Comparison of ENCODE assay signal across 18 cellular contexts in the genomic region with DNA sequence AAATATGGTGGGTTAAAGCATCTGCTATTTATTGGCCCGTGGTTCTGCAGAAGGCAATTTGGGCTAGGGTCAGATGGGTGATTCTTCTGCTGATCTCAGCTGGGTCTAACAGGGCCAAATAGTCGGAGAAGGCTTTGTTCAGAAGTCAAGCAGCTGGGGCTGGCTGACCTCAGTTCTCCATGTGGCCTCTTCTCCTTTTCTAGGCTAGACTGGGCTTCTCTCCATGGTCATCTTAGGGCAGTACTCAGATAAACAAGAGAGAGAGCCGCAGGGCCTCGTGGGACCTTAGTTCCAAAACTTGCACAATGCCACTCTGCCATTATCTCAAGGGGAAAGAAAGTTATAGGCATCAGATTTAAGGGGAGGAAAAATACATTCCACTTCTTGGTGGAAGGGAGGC.
DNase-seq lines count a peak whose midpoint lies in the region; ATAC-seq, FAIRE-seq and TF ChIP-seq lines count a peak whose summit lies in the region.
"Had no signal": no experiment of that assay in that cellular context is flagged by ENCODE, and none has a peak within 500 bp of the region (broad histone marks: within the 10 kb centered on the region; RNA-seq: fewer than 3 reads in every experiment).

No MANE protein-coding gene starts in this region.

- H3K18ac ChIP-seq in IMR-90 (ENCODE audit: low read depth, low read length): no peak overlapping the region
- no peak overlapping the region for H3K18ac ChIP-seq in neuronal stem cell (ENCODE audit: low read length)

- no peaks in the 10 kb centered on the region for H3F3A ChIP-seq in GM23338 (replicated peaks; ENCODE audit: low read depth)

- no peak overlapping the region for H2AFZ ChIP-seq in GM23338
- peak overlapping the region; percentile 27 for H2AFZ ChIP-seq in IMR-90 (replicated peaks; ENCODE audit: low read length, poor library complexity)
- peak overlapping the region; percentile 38 for H2AFZ ChIP-seq in neuronal stem cell (ENCODE audit: low read length)

- H4K8ac ChIP-seq in IMR-90 (ENCODE audit: low read depth in 2 of 2, low read length in 2 of 2) (no peak overlapping the region), neuronal stem cell (ENCODE audit: low read depth, low read length) (no peak overlapping the region)

- TF ChIP-seq RAD21 in IMR-90 (IDR thresholded peaks at IDR 0.05; ENCODE audit: low read length): no peak

- no peak overlapping the region for H3K4me3 Mint-ChIP-seq in GM23338
- H3K4me3 Mint-ChIP-seq: CD14-positive monocyte; CD8-positive, alpha-beta memory T cell; HFFc6 had no signal

- H3K79me1 ChIP-seq in IMR-90 (ENCODE audit: low read depth in 1 of 2, low read length in 2 of 2) (no peaks in the 10 kb centered on the region), neuronal stem cell (ENCODE audit: low read depth, low read length) (no peaks in the 10 kb centered on the region)

- BruUV-seq in IMR-90 (replicated peaks; lab: Mats Ljungman, UMichigan): no TSS peak

- H3K14ac ChIP-seq in IMR-90 (replicated peaks; ENCODE audit: low read depth, low read length): no peak overlapping the region
- H3K14ac ChIP-seq in neuronal stem cell (ENCODE audit: low read length): no peak overlapping the region

- no peak overlapping the region for H2BK12ac ChIP-seq in neuronal stem cell (ENCODE audit: low read length)

- H3K4me2 ChIP-seq in GM23338: no peak overlapping the region
- no peak overlapping the region for H3K4me2 ChIP-seq in IMR-90 (ENCODE audit: low read depth, low read length)
- no peak overlapping the region for H3K4me2 ChIP-seq in neuronal stem cell (ENCODE audit: insufficient read depth, low read length, poor library complexity, severe bottlenecking)
- H3K4me2 ChIP-seq: A549 had no signal

- no peaks in the 10 kb centered on the region for H3K36me3 Mint-ChIP-seq in GM23338 (ENCODE audit: low read depth)
- H3K36me3 Mint-ChIP-seq: CD14-positive monocyte; CD8-positive, alpha-beta memory T cell had no signal

- H3K27ac Mint-ChIP-seq in GM23338: 0 out of 2 replicates have a peak overlapping the region, but pooled peaks have one; percentile 44
- H3K27ac Mint-ChIP-seq: CD14-positive monocyte; CD8-positive, alpha-beta memory T cell; HFFc6 had no signal

- H3K4me1 ChIP-seq in GM23338 (ENCODE audit: insufficient read depth): no peaks in the 10 kb centered on the region
- no peaks in the 10 kb centered on the region for H3K4me1 ChIP-seq in IMR-90 (ENCODE audit: control insufficient read depth, insufficient read depth, low read length)
- no peaks in the 10 kb centered on the region for H3K4me1 ChIP-seq in kidney (ENCODE audit: control insufficient read depth in 1 of 2, insufficient read depth in 1 of 2, low read depth in 1 of 2, low read length in 2 of 2)
- H3K4me1 ChIP-seq in neuronal stem cell (ENCODE audit: control insufficient read depth in 2 of 2, insufficient read depth in 1 of 2, low read depth in 1 of 2, low read length in 2 of 2): peaks cover 7 to 18% of the 10 kb centered on the region in 2 donors
- H3K4me1 ChIP-seq: A549, Caco-2 had no signal

- no peak overlapping the region for H3K27ac ChIP-seq in GM23338 (ENCODE audit: low read depth)
- no peak overlapping the region for H3K27ac ChIP-seq in IMR-90 (ENCODE audit: insufficient read depth, low read length)
- H3K27ac ChIP-seq in kidney (ENCODE audit: low read depth in 2 of 2, low read length in 2 of 2): no peak overlapping the region
- no peak overlapping the region for H3K27ac ChIP-seq in neuronal stem cell (replicated peaks; ENCODE audit: low read length)
- H3K27ac ChIP-seq: A549, HL-60 had no signal

- H2BK20ac ChIP-seq in IMR-90 (ENCODE audit: low read depth, low read length): no peak overlapping the region

- no peak overlapping the region for H3K4ac ChIP-seq in IMR-90 (ENCODE audit: low read depth, low read length)
- no peak overlapping the region for H3K4ac ChIP-seq in neuronal stem cell (ENCODE audit: low read length)

- no peaks in the 10 kb centered on the region for H3K79me2 ChIP-seq in GM23338 (replicated peaks; ENCODE audit: insufficient read depth)

- H3K9me3 Mint-ChIP-seq in GM23338: no peaks in the 10 kb centered on the region
- H3K9me3 Mint-ChIP-seq: HFFc6 had no signal

- no CpG with 5 or more reads among the region's 4 CpGs for WGBS in IMR-90 (ENCODE audit: extremely low coverage in 2 of 2, insufficient read length in 1 of 2), 2 experiments
- WGBS in neuronal stem cell (ENCODE audit: extremely low coverage in 2 of 2, insufficient read length in 2 of 2, insufficient replicate concordance in 1 of 2), 2 donors: no CpG with 5 or more reads among the region's 4 CpGs

- H3K4me3 ChIP-seq in GM23338 (no peak overlapping the region), IMR-90 (ENCODE audit: insufficient read depth, low read depth, low read length) (no peak overlapping the region), kidney (ENCODE audit: low read length in 2 of 2) (no peak overlapping the region), neuronal stem cell (ENCODE audit: low read length in 2 of 2) (no peak overlapping the region)
- H3K4me3 ChIP-seq: A549 had no signal

- H4K5ac ChIP-seq in IMR-90 (ENCODE audit: low read depth, low read length): no peak overlapping the region

- no peak overlapping the region for H2BK5ac ChIP-seq in IMR-90 (ENCODE audit: low read depth, low read length, poor library complexity, severe bottlenecking)
- no peak overlapping the region for H2BK5ac ChIP-seq in neuronal stem cell (ENCODE audit: low read length)

- no peak for TF ChIP-seq POLR2A in IMR-90 (IDR thresholded peaks at IDR 0.05; ENCODE audit: low read depth, low read length)

- in situ Hi-C loops in IMR-90 (cut with MboI; ENCODE audit: low sequenced_read_pairs): no loop called here

- DNase-seq in GM23338 (ENCODE audit: low spot score): no peak
- DNase-seq in IMR-90: no peak
- peak; percentile 85 for DNase-seq in kidney
- DNase-seq in neuronal stem cell (ENCODE audit: low spot score): no peak
- DNase-seq in SKM-1 (lab: John Stamatoyannopoulos, UW; ENCODE audit: unreplicated experiment): no peak
- DNase-seq in mesenteric fat pad (ENCODE audit: low spot score): no peak
- DNase-seq in NCI-H510A treated with DMSO at 0.1 percent for 48 hours (lab: John Stamatoyannopoulos, UW): no peak
- DNase-seq: Caco-2; CD8-positive, alpha-beta memory T cell; DND-41; GF-D8; HCEC 1CT; HFFc6 had no signal

- ATAC-seq in GM23338 (no peak), IMR-90 (ENCODE audit: low read depth) (no peak), HG02588 (IDR thresholded peaks at IDR 0.05; ENCODE audit: unreplicated experiment) (no peak)
- ATAC-seq: A549 had no signal

- H2BK15ac ChIP-seq in IMR-90 (ENCODE audit: low read depth, low read length): no peak overlapping the region
- no peak overlapping the region for H2BK15ac ChIP-seq in neuronal stem cell (ENCODE audit: low read length)

- peaks cover 3% of the 10 kb centered on the region; the same call in 2 of the 3 replicates for H3K4me1 Mint-ChIP-seq in GM23338
- H3K4me1 Mint-ChIP-seq: CD14-positive monocyte; CD8-positive, alpha-beta memory T cell had no signal

- FAIRE-seq in kidney (lab: Jason Lieb, UNC): no peak
- FAIRE-seq: A549, GM19239 had no signal

- no peak overlapping the region for H4K91ac ChIP-seq in IMR-90 (ENCODE audit: insufficient read depth, low read depth, low read length)
- no peak overlapping the region for H4K91ac ChIP-seq in neuronal stem cell (ENCODE audit: low read depth, low read length, poor library complexity)

- POLR2A ChIA-PET in IMR-90 (lab: Charles Lee; ENCODE audit: unreplicated experiment): no interaction called here

- H3K9me3 ChIP-seq in IMR-90 (ENCODE audit: control insufficient read depth, insufficient read depth, low read length) (no peaks in the 10 kb centered on the region), kidney (ENCODE audit: control insufficient read depth in 1 of 2, low read length in 2 of 2) (no peaks in the 10 kb centered on the region), neuronal stem cell (replicated peaks in 1 of 2; ENCODE audit: control insufficient read depth in 2 of 2, insufficient read depth in 1 of 2, low read depth in 1 of 2, low read length in 2 of 2) (no peaks in the 10 kb centered on the region)
- H3K9me3 ChIP-seq: A549, Caco-2 had no signal

- TF ChIP-seq CTCF in GM23338 (conservative IDR thresholded peaks at IDR 0.05; ENCODE audit: low read depth in 2 of 2) (no peak), IMR-90 (conservative IDR thresholded peaks at IDR 0.05; ENCODE audit: low read depth, low read length) (no peak), kidney (IDR thresholded peaks at IDR 0.05; ENCODE audit: borderline replicate concordance, extremely low read depth, insufficient read depth) (no peak)

- CTCF ChIA-PET in IMR-90 (lab: Yijun Ruan, JAX): no interaction called here

- H3K27me3 Mint-ChIP-seq in GM23338 (ENCODE audit: insufficient read depth, low read depth, poor library complexity): no peaks in the 10 kb centered on the region
- H3K27me3 Mint-ChIP-seq: CD8-positive, alpha-beta memory T cell had no signal

- no peak overlapping the region for H2AK9ac ChIP-seq in IMR-90 (replicated peaks; ENCODE audit: low read depth, low read length, poor library complexity)

- H3K9ac ChIP-seq in IMR-90 (ENCODE audit: low read depth, low read length) (no peak overlapping the region), kidney (ENCODE audit: low read length in 2 of 2) (no peak overlapping the region), neuronal stem cell (ENCODE audit: low read depth, low read length, poor library complexity) (no peak overlapping the region)

- intact Hi-C loops in IMR-90 (cut with micrococcal nuclease) (no loop called here), kidney (cut with DNase I) (no loop called here)

- no peaks in the 10 kb centered on the region; the same call in 1 of the 2 replicates for H3K9me1 ChIP-seq in IMR-90 (ENCODE audit: insufficient read depth, low read length)

- dilution Hi-C loops in IMR-90 (cut with HindIII; ENCODE audit: low sequenced_read_pairs, unreplicated experiment): no loop called here

- H2AK5ac ChIP-seq in IMR-90 (ENCODE audit: low read depth, low read length) (no peak overlapping the region), neuronal stem cell (ENCODE audit: low read depth, low read length) (no peak overlapping the region)

- H3K23ac ChIP-seq in IMR-90 (ENCODE audit: low read depth, low read length): no peak overlapping the region
- H3K23ac ChIP-seq in neuronal stem cell (ENCODE audit: low read depth, low read length, poor library complexity): no peak overlapping the region

- H3K36me3 ChIP-seq in GM23338 (ENCODE audit: insufficient read depth) (no peaks in the 10 kb centered on the region), IMR-90 (ENCODE audit: control insufficient read depth, insufficient read depth, low read length) (no peaks in the 10 kb centered on the region), kidney (ENCODE audit: control insufficient read depth in 1 of 2, insufficient read depth in 2 of 2, low read length in 2 of 2) (no peaks in the 10 kb centered on the region), neuronal stem cell (replicated peaks in 1 of 2; ENCODE audit: control insufficient read depth in 2 of 2, insufficient read depth in 2 of 2, low read length in 2 of 2) (no peaks in the 10 kb centered on the region)

- H2BK120ac ChIP-seq in IMR-90 (ENCODE audit: low read depth, low read length) (no peak overlapping the region), neuronal stem cell (ENCODE audit: low read depth, low read length) (no peak overlapping the region)

- H3K9me2 ChIP-seq in GM23338 (ENCODE audit: insufficient read depth): no peaks in the 10 kb centered on the region

- H3K56ac ChIP-seq in IMR-90 (ENCODE audit: extremely low read depth, insufficient read depth, low read length): no peak overlapping the region

- H4K20me1 ChIP-seq in GM23338 (replicated peaks; ENCODE audit: insufficient read depth) (no peaks in the 10 kb centered on the region), IMR-90 (ENCODE audit: insufficient read depth, low read length) (no peaks in the 10 kb centered on the region)

- H3K27me3 ChIP-seq in GM23338 (ENCODE audit: insufficient read depth): no peaks in the 10 kb centered on the region
- H3K27me3 ChIP-seq in IMR-90 (ENCODE audit: control insufficient read depth, insufficient read depth, low read length): no peaks in the 10 kb centered on the region
- no peaks in the 10 kb centered on the region for H3K27me3 ChIP-seq in neuronal stem cell (ENCODE audit: control insufficient read depth in 3 of 3, insufficient read depth in 3 of 3, low read depth in 1 of 3, low read length in 3 of 3)
